ENCODE assay signal across 12 cellular contexts in the genomic region with DNA sequence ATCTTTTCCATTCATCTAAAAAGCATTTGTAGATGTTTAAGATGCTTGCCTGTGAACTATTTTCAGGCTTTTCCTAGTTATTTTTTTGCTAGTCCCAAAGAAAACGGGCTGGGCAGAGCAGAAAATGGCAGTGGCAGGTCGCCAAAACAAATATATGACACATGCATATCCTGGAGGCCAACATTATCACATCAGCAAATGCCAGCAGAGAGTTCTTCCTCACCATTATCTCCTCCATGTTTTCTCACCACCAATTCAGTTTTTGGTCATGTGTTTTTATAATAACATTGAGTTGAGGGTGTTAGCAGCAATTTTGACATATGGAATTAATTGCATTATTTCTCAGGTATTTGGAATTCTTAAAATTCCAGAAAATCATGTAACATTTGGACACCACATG.
DNase-seq lines count a peak whose midpoint lies in the region; ATAC-seq and TF ChIP-seq lines count a peak whose summit lies in the region.
"Had no signal": no experiment of that assay in that cellular context is flagged by ENCODE, and none has a peak within 500 bp of the region (broad histone marks: within the 10 kb centered on the region; RNA-seq: fewer than 3 reads in every experiment).

No MANE protein-coding gene starts in this region.

- no peak overlapping the region for H3K4me3 Mint-ChIP-seq in osteocyte (ENCODE audit: unreplicated experiment)
- H3K4me3 Mint-ChIP-seq: activated naive CD8-positive, alpha-beta T cell treated with anti-CD3 and anti-CD28 coated beads, Interleukin-2, amount 50 U/mL, for 24 hours had no signal

- TF ChIP-seq CTCF in osteocyte (IDR thresholded peaks at IDR 0.05): no peak

- peaks cover 53% of the 10 kb centered on the region for H3K4me1 Mint-ChIP-seq in osteocyte (ENCODE audit: unreplicated experiment)
- H3K4me1 Mint-ChIP-seq: activated naive CD8-positive, alpha-beta T cell treated with anti-CD3 and anti-CD28 coated beads, Interleukin-2, amount 50 U/mL, for 24 hours had no signal

- peaks cover 24% of the 10 kb centered on the region for H3K9me3 Mint-ChIP-seq in osteocyte (ENCODE audit: unreplicated experiment)

- H3K36me3 Mint-ChIP-seq in osteocyte (ENCODE audit: unreplicated experiment): peaks cover 8% of the 10 kb centered on the region

- ATAC-seq in GM21619 (IDR thresholded peaks at IDR 0.05; ENCODE audit: unreplicated experiment): no peak
- ATAC-seq: activated naive CD8-positive, alpha-beta T cell treated with anti-CD3 and anti-CD28 coated beads, Interleukin-2, amount 50 U/mL, for 24 hours had no signal

- peak overlapping the region; percentile 75 for H3K27ac Mint-ChIP-seq in osteocyte (ENCODE audit: unreplicated experiment)
- H3K27ac Mint-ChIP-seq: activated naive CD8-positive, alpha-beta T cell treated with anti-CD3 and anti-CD28 coated beads, Interleukin-2, amount 50 U/mL, for 24 hours had no signal

- peak; percentile 92 for DNase-seq in EH (ENCODE audit: low read depth)
- peak; percentile 20 for DNase-seq in NCI-H446 treated with DMSO at 0.1 percent for 48 hours (lab: John Stamatoyannopoulos, UW)
- DNase-seq in dermis blood vessel endothelial cell: peak; percentile 71
- no peak for DNase-seq in osteocyte (ENCODE audit: extremely low spot score, unreplicated experiment)
- DNase-seq in activated gamma-delta T cell (lab: John Stamatoyannopoulos, UW): no peak
- no peak for DNase-seq in T-helper 1 cell
- DNase-seq in HuH-7.5 (ENCODE audit: low spot score): no peak
- DNase-seq: activated CD4-positive, alpha-beta T cell treated with anti-CD3 and anti-CD28 coated beads, Interleukin-2, amount 50 U/mL, for 48 hours; activated naive CD8-positive, alpha-beta T cell treated with anti-CD3 and anti-CD28 coated beads, Interleukin-2, amount 50 U/mL, for 24 hours; DND-41; NCI-H2081 treated with DMSO at 0.1 percent for 48 hours had no signal

- no peaks in the 10 kb centered on the region for H3K27me3 Mint-ChIP-seq in osteocyte (ENCODE audit: unreplicated experiment)
- H3K27me3 Mint-ChIP-seq: activated naive CD8-positive, alpha-beta T cell treated with anti-CD3 and anti-CD28 coated beads, Interleukin-2, amount 50 U/mL, for 24 hours had no signal

Comparison
In these comparisons a context has a peak if more than half of its experiments do, and no peak if none do; other contexts are left out.
1. DNase-seq: peak in EH (single experiment), NCI-H446 treated with DMSO at 0.1 percent for 48 hours (single experiment) and dermis blood vessel endothelial cell (single experiment); none in osteocyte (single experiment), activated gamma-delta T cell (single experiment), T-helper 1 cell (0 of 5) and HuH-7.5 (single experiment).